ENCODE assay signal across 21 cellular contexts in the genomic region with DNA sequence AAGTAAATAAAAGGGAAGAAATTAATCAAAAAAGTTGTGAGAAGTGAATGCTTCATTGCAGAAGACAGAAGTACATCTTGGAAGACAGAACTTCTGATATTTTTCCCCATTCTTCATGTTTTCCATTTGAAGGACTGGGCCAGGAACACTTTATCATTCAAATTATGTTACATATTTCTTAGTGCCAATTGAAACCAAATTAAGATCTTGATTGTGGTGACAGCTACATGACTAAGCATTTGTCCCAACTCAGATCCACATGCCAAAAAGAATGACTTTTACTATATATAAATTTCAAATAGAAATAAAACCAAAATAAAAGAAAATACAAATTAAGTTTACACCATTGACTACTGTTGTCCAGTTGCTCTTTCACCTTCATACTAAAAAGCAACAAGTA. TPM values are rescaled to one million over a fixed set of nuclear protein-coding genes. Genes with fewer than 3 reads are reported as not detected.
DNase-seq lines count a peak whose midpoint lies in the region; ATAC-seq, FAIRE-seq and TF ChIP-seq lines count a peak whose summit lies in the region.
"Had no signal": no experiment of that assay in that cellular context is flagged by ENCODE, and none has a peak within 500 bp of the region (broad histone marks: within the 10 kb centered on the region; RNA-seq: fewer than 3 reads in every experiment).

No MANE protein-coding gene starts in this region.

- H3K27me3 Mint-ChIP-seq in HFFc6 (ENCODE audit: insufficient read depth): no peaks in the 10 kb centered on the region

- H3K27ac Mint-ChIP-seq in HFFc6: peak overlapping the region; percentile 59; the same call in 1 of the 2 replicates
- H3K27ac Mint-ChIP-seq: B cell; CD4-positive, CD25-positive, alpha-beta regulatory T cell; CD8-positive, alpha-beta T cell had no signal

- TF ChIP-seq RAD21 in K562 (CRISPR knock-in tag; conservative IDR thresholded peaks at IDR 0.05 in 1 of 2, IDR thresholded peaks at IDR 0.05 in 1 of 2): no peak

- DNase-seq in HFFc6 (no peak), OCI-M1 (lab: John Stamatoyannopoulos, UW) (peak; percentile 46), K562 (ENCODE audit: extremely low read depth in 1 of 4, low spot score in 3 of 4) (no peak), osteoblast (ENCODE audit: insufficient read length, low spot score, missing footprints) (no peak), SW480 (ENCODE audit: low spot score) (no peak), GM10266 (ENCODE audit: extremely low spot score) (no peak)
- DNase-seq: Caco-2; CD4-positive, CD25-positive, alpha-beta regulatory T cell; CD8-positive, alpha-beta T cell; DMS153; DND-41; GDM1; GOT3 had no signal

- no TSS peak for BruUV-seq in K562 (replicated peaks; lab: Mats Ljungman, UMichigan)

- ATAC-seq in K562 (no peak), HG02763 (IDR thresholded peaks at IDR 0.05; ENCODE audit: unreplicated experiment) (no peak)
- ATAC-seq: CD8-positive, alpha-beta T cell had no signal

- no peaks in the 10 kb centered on the region for H3K79me2 ChIP-seq in K562 (ENCODE audit: control insufficient read depth, insufficient read depth, low read length)
- peaks cover 2% of the 10 kb centered on the region for H3K79me2 ChIP-seq in osteoblast (ENCODE audit: insufficient read depth, low read length)

- TF ChIP-seq EP300 in K562 (IDR thresholded peaks at IDR 0.05; ENCODE audit: low read length): 0 out of 2 replicates have a peak, but pooled peaks have one; percentile 12

- no peak for TF ChIP-seq POLR2A in K562 (conservative IDR thresholded peaks at IDR 0.05)

- peaks cover 82% of the 10 kb centered on the region for H3K4me1 Mint-ChIP-seq in HFFc6 (ENCODE audit: low read depth)
- H3K4me1 Mint-ChIP-seq: B cell; CD4-positive, CD25-positive, alpha-beta regulatory T cell had no signal

- POLR2A ChIA-PET in K562 (lab: Yijun Ruan, JAX): no interaction called here

- H3K27me3 ChIP-seq in K562 (ENCODE audit: control insufficient read depth in 2 of 2, insufficient read depth in 2 of 2, low read length in 2 of 2) (no peaks in the 10 kb centered on the region), osteoblast (ENCODE audit: insufficient read depth, low read length) (no peaks in the 10 kb centered on the region)
- H3K27me3 ChIP-seq: BLaER1 had no signal

- H3K9me3 Mint-ChIP-seq in HFFc6: no peaks in the 10 kb centered on the region
- H3K9me3 Mint-ChIP-seq: CD8-positive, alpha-beta T cell had no signal

- H3K4me3 ChIP-seq in K562 (no peak overlapping the region), osteoblast (ENCODE audit: insufficient read depth, low read length) (no peak overlapping the region)
- H3K4me3 ChIP-seq: BLaER1, HAP-1 had no signal

- in situ Hi-C loops in K562 (cut with MboI): no loop called here

- intact Hi-C loops in K562 (cut with micrococcal nuclease): no loop called here

- H3K9me3 ChIP-seq in K562 (replicated peaks; ENCODE audit: control insufficient read depth, insufficient read depth, low read depth, low read length) (no peaks in the 10 kb centered on the region), osteoblast (ENCODE audit: low read depth, low read length) (no peaks in the 10 kb centered on the region)
- H3K9me3 ChIP-seq: BLaER1, Caco-2, HAP-1 had no signal

- no peaks in the 10 kb centered on the region for H3K9me1 ChIP-seq in K562 (ENCODE audit: control insufficient read depth, insufficient read depth, low read length)

- no peak for TF ChIP-seq CTCF in HFFc6 (IDR thresholded peaks at IDR 0.05)
- no peak for TF ChIP-seq CTCF in K562 (IDR thresholded peaks at IDR 0.05 in 2 of 3, conservative IDR thresholded peaks at IDR 0.05 in 1 of 3; ENCODE audit: insufficient read depth in 2 of 3, low read depth in 1 of 3, low read length in 3 of 3)
- no peak for TF ChIP-seq CTCF in osteoblast (IDR thresholded peaks at IDR 0.05; ENCODE audit: extremely low read depth, low read depth, low read length)
- TF ChIP-seq CTCF in GM10266 (IDR thresholded peaks at IDR 0.05; ENCODE audit: control insufficient read depth, insufficient read depth, low read depth, missing control alignments): no peak

- H3K9ac ChIP-seq in K562 (ENCODE audit: insufficient read depth in 1 of 2, low read depth in 2 of 2, low read length in 2 of 2): peak overlapping the region in 1 of 2 experiments; percentile 27; a peak in 1 of 4 replicates
- H3K9ac ChIP-seq: BLaER1 had no signal

- H3K27ac ChIP-seq in K562 (ENCODE audit: extremely low read depth, low read depth, low read length) (peak overlapping the region; percentile 56; the same call in 1 of the 3 replicates), osteoblast (ENCODE audit: low read depth, low read length) (peak overlapping the region; percentile 38)
- H3K27ac ChIP-seq: BLaER1, C4-2B had no signal

- H3K4me2 ChIP-seq in K562 (ENCODE audit: insufficient read depth, low read length): 0 out of 2 replicates have a peak overlapping the region, but pooled peaks have one; percentile 40
- no peak overlapping the region for H3K4me2 ChIP-seq in osteoblast (ENCODE audit: insufficient read depth, low read length)

- FAIRE-seq in K562 (lab: Jason Lieb, UNC): peak; percentile 40
- FAIRE-seq: GM12891, GM18507 had no signal

- H3K36me3 ChIP-seq in K562 (ENCODE audit: control insufficient read depth, insufficient read depth, low read length) (no peaks in the 10 kb centered on the region), osteoblast (ENCODE audit: insufficient read depth, low read length) (no peaks in the 10 kb centered on the region)
- H3K36me3 ChIP-seq: BLaER1, HAP-1 had no signal

- H4K20me1 ChIP-seq in K562 (replicated peaks; ENCODE audit: control insufficient read depth, insufficient read depth, low read length) (no peaks in the 10 kb centered on the region), osteoblast (ENCODE audit: insufficient read depth, low read length) (no peaks in the 10 kb centered on the region)
- H4K20me1 ChIP-seq: BLaER1 had no signal

- peaks cover 5% of the 10 kb centered on the region; the same call in 1 of the 2 replicates for H3K36me3 Mint-ChIP-seq in HFFc6 (ENCODE audit: low read depth)
- H3K36me3 Mint-ChIP-seq: CD4-positive, CD25-positive, alpha-beta regulatory T cell; CD8-positive, alpha-beta T cell had no signal

- peaks cover 0 to 28% of the 10 kb centered on the region in 2 experiments; a peak in 3 of 5 replicates for H3K4me1 ChIP-seq in K562 (replicated peaks in 1 of 2; ENCODE audit: control insufficient read depth in 2 of 2, insufficient read depth in 2 of 2, low read length in 2 of 2)
- peaks cover 53% of the 10 kb centered on the region for H3K4me1 ChIP-seq in osteoblast (ENCODE audit: insufficient read depth, low read length)
- H3K4me1 ChIP-seq: Caco-2, HAP-1 had no signal

- H3K4me3 Mint-ChIP-seq in HFFc6: no peak overlapping the region
- H3K4me3 Mint-ChIP-seq: B cell; CD4-positive, CD25-positive, alpha-beta regulatory T cell; CD8-positive, alpha-beta T cell had no signal

- CTCF ChIA-PET in K562 (lab: Yijun Ruan, JAX; ENCODE audit: low intra/inter-chr PET ratio): no interaction called here

- H2AFZ ChIP-seq in K562 (ENCODE audit: low read depth, low read length) (peak overlapping the region; percentile 88), osteoblast (ENCODE audit: low read length) (no peak overlapping the region)

TF ChIP-seq in K562, 482 proteins besides CTCF, POLR2A, EP300 and RAD21 (continues in another document):
- TF ChIP-seq HIVEP1 (CRISPR knock-in tag; IDR thresholded peaks at IDR 0.05) (no peak), RCOR1 (IDR thresholded peaks at IDR 0.05; ENCODE audit: borderline replicate concordance in 1 of 2, low read depth in 2 of 2, low read length in 2 of 2) (no peak), SP1 (CRISPR knock-in tag; IDR thresholded peaks at IDR 0.05) (no peak), PHF8 (IDR thresholded peaks at IDR 0.05; ENCODE audit: borderline replicate concordance, low read length) (no peak)

RNA-seq across cellular contexts. Expression of gene FGF5, which starts 14.0 kb away (rescaled TPM):
- total RNA-seq in HFFc6 (2021; fragmentation: NEBNext Ultra II Directional; extraction: Animal tissue kit (Norgen Biotek cat#: 25700)): 100 to 1,000 TPM; 248 to 569 (median 522) TPM
- total RNA-seq in K562 (2011; cell fraction: chromatin; rRNA removed; ENCODE audit: low replicate concordance): 3.0 and 3.2 TPM in 2 replicates
- 2.0 and 3.2 TPM in 2 replicates for total RNA-seq in K562 (2011; cell fraction: nucleolus; rRNA removed)
- total RNA-seq in K562 (2011; cell fraction: nucleoplasm; rRNA removed): 3.2 and 6.8 TPM in 2 replicates
- total RNA-seq in K562 (2014; rRNA removed) (0.37 and 0.41 TPM in 2 replicates), K562 (2014; rRNA removed; fragmentation: Illumina TruSeq; extraction: Trizol) (1.1 and 1.4 TPM in 2 replicates), K562 (2015; rRNA removed; fragmentation: Illumina TruSeq; extraction: Trizol) (0.68 and 0.76 TPM in 2 replicates), K562 (2021) (2.0 and 2.7 TPM in 2 replicates), osteoblast (7.7 and 10.5 TPM in 2 replicates)
- polyA plus RNA-seq in K562 (2011; rRNA removed) (2.2 and 2.7 TPM in 2 replicates), K562 (2014; fragmentation: Illumina TruSeq; extraction: Trizol) (1.4 TPM in 2 replicates), K562 (2014; fragmentation: Nextera tagmentation; extraction: Ambion mirVana) (under 1 TPM; 0.38 to 0.61 TPM), K562 (2014; rRNA removed) (1.1 and 1.2 TPM in 2 replicates)
- polyA plus RNA-seq in K562 (2011; cell fraction: cytosol; rRNA removed): 1.3 and 3.6 TPM in 2 replicates
- polyA plus RNA-seq in K562 (2011; cell fraction: nucleus; rRNA removed): 0.93 and 2.8 TPM in 2 replicates
- polyA plus RNA-seq in K562 (2012): 1.2 and 2.4 TPM in 2 replicates
- polyA minus RNA-seq in K562 (2011; rRNA and poly(A)+ RNA removed): 2.2 and 2.5 TPM in 2 replicates
- polyA minus RNA-seq in K562 (2011; cell fraction: cytosol; rRNA and poly(A)+ RNA removed): 1.7 and 4.0 TPM in 2 replicates
- polyA minus RNA-seq in K562 (2011; cell fraction: nucleus; rRNA and poly(A)+ RNA removed): 3.9 and 6.6 TPM in 2 replicates
- total RNA-seq: A673; B cell; Caco-2; CD4-positive, CD25-positive, alpha-beta regulatory T cell had no signal
- polyA plus RNA-seq: CD4-positive, CD25-positive, alpha-beta regulatory T cell had no signal

RNA-seq across cellular contexts. Expression of gene PRDM8, which starts 55.1 kb away (rescaled TPM):
- total RNA-seq in HFFc6 (2021; fragmentation: NEBNext Ultra II Directional; extraction: Animal tissue kit (Norgen Biotek cat#: 25700)): 10 to 100 TPM; 20.4 to 25.4 (median 23.9) TPM
- total RNA-seq in K562 (2011; cell fraction: chromatin; rRNA removed; ENCODE audit: low replicate concordance): not detected in 2 replicates
- total RNA-seq in K562 (2011; cell fraction: nucleolus; rRNA removed): not detected in 2 replicates
- total RNA-seq in K562 (2011; cell fraction: nucleoplasm; rRNA removed): not detected in 2 replicates
- not detected in 2 replicates for total RNA-seq in K562 (2014; rRNA removed)
- total RNA-seq in K562 (2014; rRNA removed; fragmentation: Illumina TruSeq; extraction: Trizol): not detected in 2 replicates
- not detected in 2 replicates for total RNA-seq in K562 (2015; rRNA removed; fragmentation: Illumina TruSeq; extraction: Trizol)
- total RNA-seq in K562 (2021): 0.07 and 0.40 TPM in 2 replicates
- polyA plus RNA-seq in K562 (2011; rRNA removed): not detected in 2 replicates
- not detected in 2 replicates for polyA plus RNA-seq in K562 (2011; cell fraction: cytosol; rRNA removed)
- polyA plus RNA-seq in K562 (2011; cell fraction: nucleus; rRNA removed): not detected in 2 replicates
- polyA plus RNA-seq in K562 (2012): not detected in 2 replicates
- not detected in 2 replicates for polyA plus RNA-seq in K562 (2014; fragmentation: Illumina TruSeq; extraction: Trizol)
- not detected for polyA plus RNA-seq in K562 (2014; fragmentation: Nextera tagmentation; extraction: Ambion mirVana)
- polyA plus RNA-seq in K562 (2014; rRNA removed): not detected in 2 replicates
- polyA minus RNA-seq in K562 (2011; rRNA and poly(A)+ RNA removed): not detected in 2 replicates
- polyA minus RNA-seq in K562 (2011; cell fraction: cytosol; rRNA and poly(A)+ RNA removed): not detected in 2 replicates
- not detected in 2 replicates for polyA minus RNA-seq in K562 (2011; cell fraction: nucleus; rRNA and poly(A)+ RNA removed)
- total RNA-seq in osteoblast: 3.6 and 5.0 TPM in 2 replicates
- total RNA-seq: Caco-2 had no signal

Comparison
In these comparisons a context has a peak if more than half of its experiments do, and no peak if none do; other contexts are left out.
1. RNA of gene FGF5, which starts 14.0 kb away (total RNA-seq): 248 to 569 TPM in HFFc6; 7.7 to 10.5 TPM in osteoblast and 0.37 to 6.8 TPM in K562; every median in the first group is over 10 times any median in the second.